24 cellular contexts compared by ENCODE assay signal in the genomic region with DNA sequence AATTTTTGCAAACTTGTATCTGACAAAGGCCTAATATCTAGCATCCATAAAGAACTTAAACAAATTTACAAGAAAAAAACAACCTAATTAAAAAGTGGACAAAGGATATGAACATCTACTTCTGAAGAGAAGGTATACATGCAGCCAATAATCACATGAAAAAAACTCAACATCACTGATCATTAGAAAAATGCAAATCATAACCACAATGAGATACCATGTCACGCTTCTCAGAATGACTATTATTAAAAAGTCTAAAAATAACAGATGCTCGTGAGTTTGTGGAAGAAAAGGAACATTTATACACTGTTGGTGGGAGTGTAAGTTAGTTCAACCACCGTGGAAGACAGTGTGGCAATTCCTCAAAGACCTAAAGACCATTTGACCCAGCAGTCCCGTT. TPM values are rescaled to one million over a fixed set of nuclear protein-coding genes. Genes with fewer than 3 reads are reported as not detected.
DNase-seq lines count a peak whose midpoint lies in the region; ATAC-seq and TF ChIP-seq lines count a peak whose summit lies in the region.
"Had no signal": no experiment of that assay in that cellular context is flagged by ENCODE, and none has a peak within 500 bp of the region (broad histone marks: within the 10 kb centered on the region; RNA-seq: fewer than 3 reads in every experiment).

No MANE protein-coding gene starts in this region.

- no peaks in the 10 kb centered on the region for H3K23me2 ChIP-seq in H9 (ENCODE audit: insufficient read length, low read depth, low read length, poor library complexity, severe bottlenecking)

- H3K27ac Mint-ChIP-seq in H9, result no peak overlapping the region
- H3K27ac Mint-ChIP-seq: GM23338; T-cell; T-helper 2 cell treated with Interferon-gamma antibody and Interleukin-4, amounts not matched to agents 5 μg/mL and 100 μg/mL, for 36 hours had no signal

- H3K27me3 ChIP-seq in H9 (ENCODE audit: insufficient read depth, low read length), result no peaks in the 10 kb centered on the region
- no peaks in the 10 kb centered on the region for H3K27me3 ChIP-seq in mesendoderm (ENCODE audit: insufficient read depth, low read length, poor library complexity)
- H3K27me3 ChIP-seq: SJCRH30 had no signal

- H2AFZ ChIP-seq in H9 (ENCODE audit: low read length), result no peak overlapping the region
- H2AFZ ChIP-seq: GM23338 had no signal

- H3K4me1 Mint-ChIP-seq in H9, result no peaks in the 10 kb centered on the region
- H3K4me1 Mint-ChIP-seq: GM23338 had no signal

- DNase-seq in H9, result no peak
- DNase-seq in mesendoderm, result no peak
- DNase-seq in amygdala (lab: John Stamatoyannopoulos, UW), result no peak
- DNase-seq: CD8-positive, alpha-beta memory T cell; HCEC 1CT; IMR-90; NCI-H1105 treated with DMSO at 0.1 percent for 48 hours; NCI-H2029 treated with DMSO at 0.1 percent for 48 hours; NCI-H2171; NCI-H345; NCI-H524; NCI-H82; OCI-M1; SJCRH30; T-cell had no signal

- H2BK5ac ChIP-seq in H9 (ENCODE audit: insufficient read length, low read length) (no peak overlapping the region), mesendoderm (ENCODE audit: low read length) (no peak overlapping the region)

- H4K91ac ChIP-seq in H9 (ENCODE audit: insufficient read length, low read depth, low read length), result no peak overlapping the region

- H3K18ac ChIP-seq in H9 (ENCODE audit: insufficient read length, low read depth, low read length) (no peak overlapping the region), mesendoderm (ENCODE audit: low read length) (no peak overlapping the region)

- no peak overlapping the region for H2BK15ac ChIP-seq in H9 (ENCODE audit: low read depth, low read length)
- no peak overlapping the region for H2BK15ac ChIP-seq in mesendoderm (replicated peaks; ENCODE audit: low read depth)

- H2BK12ac ChIP-seq in H9 (ENCODE audit: insufficient read length, low read depth, low read length), result no peak overlapping the region

- H3K9me3 ChIP-seq in H9 (ENCODE audit: control insufficient read depth, low read depth, low read length), result no peaks in the 10 kb centered on the region
- H3K9me3 ChIP-seq: SJCRH30 had no signal

- no peak overlapping the region for H3K56ac ChIP-seq in H9 (ENCODE audit: insufficient read length, low read depth, low read length)
- no peak overlapping the region for H3K56ac ChIP-seq in mesendoderm (ENCODE audit: low read length)

- WGBS in H9 (ENCODE audit: extremely low coverage, insufficient read length, low lambda C conversion rate), result no CpG with 5 or more reads among the region's 4 CpGs
- WGBS in mesendoderm (ENCODE audit: extremely low coverage, insufficient coverage, low lambda C conversion rate), result no CpG with 5 or more reads among the region's 4 CpGs

- H3K9ac ChIP-seq in H9 (ENCODE audit: extremely low read depth, insufficient read length, low read length) (no peak overlapping the region), mesendoderm (ENCODE audit: low read length) (no peak overlapping the region)
- H3K9ac ChIP-seq: KMS-11 had no signal

- no peaks in the 10 kb centered on the region for H3K36me3 ChIP-seq in mesendoderm (ENCODE audit: control insufficient read depth, insufficient read depth, low read length)
- H3K36me3 ChIP-seq: SJCRH30 had no signal

- H2AK5ac ChIP-seq in H9 (ENCODE audit: insufficient read length, low read length), result no peak overlapping the region
- no peak overlapping the region for H2AK5ac ChIP-seq in mesendoderm (ENCODE audit: low read length)

- no peaks in the 10 kb centered on the region for H3K79me1 ChIP-seq in H9 (ENCODE audit: insufficient read depth, low read depth, low read length, poor library complexity, severe bottlenecking)
- H3K79me1 ChIP-seq in mesendoderm (ENCODE audit: low read length), result no peaks in the 10 kb centered on the region

- no peak overlapping the region for H4K5ac ChIP-seq in H9 (ENCODE audit: insufficient read length, low read depth, low read length)
- H4K5ac ChIP-seq in mesendoderm (ENCODE audit: low read length), result no peak overlapping the region

- H2BK120ac ChIP-seq in H9 (ENCODE audit: low read depth, low read length, poor library complexity, severe bottlenecking), result no peak overlapping the region
- H2BK120ac ChIP-seq in mesendoderm (ENCODE audit: low read depth, low read length), result no peak overlapping the region

- H3K4me1 ChIP-seq in H9 (ENCODE audit: insufficient read depth, low read length) (no peaks in the 10 kb centered on the region), mesendoderm (ENCODE audit: control insufficient read depth, low read depth, low read length) (no peaks in the 10 kb centered on the region)
- H3K4me1 ChIP-seq: SJCRH30 had no signal

- H3K27ac ChIP-seq in H9 (ENCODE audit: insufficient read length, low read depth, low read length) (no peak overlapping the region), mesendoderm (ENCODE audit: low read depth, low read length) (no peak overlapping the region)
- H3K27ac ChIP-seq: C4-2B, KMS-11, SJCRH30 had no signal

- peak; percentile 75 for ATAC-seq in GM18511 (IDR thresholded peaks at IDR 0.05; ENCODE audit: unreplicated experiment)
- peak; percentile 82 for ATAC-seq in GM19351 (IDR thresholded peaks at IDR 0.05; ENCODE audit: unreplicated experiment)
- peak; percentile 79 for ATAC-seq in HG02884 (IDR thresholded peaks at IDR 0.05; ENCODE audit: unreplicated experiment)
- ATAC-seq in HG03378 (IDR thresholded peaks at IDR 0.05; ENCODE audit: unreplicated experiment), result peak; percentile 47
- no peak for ATAC-seq in GM21390 (IDR thresholded peaks at IDR 0.05; ENCODE audit: unreplicated experiment)
- ATAC-seq: GM23338, T-cell had no signal

- H3K23ac ChIP-seq in H9 (ENCODE audit: insufficient read length, low read depth, low read length) (no peak overlapping the region), mesendoderm (ENCODE audit: low read length) (no peak overlapping the region)

- no peaks in the 10 kb centered on the region for H4K20me1 ChIP-seq in H9 (ENCODE audit: control insufficient read depth, insufficient read depth, insufficient read length)

- no peak overlapping the region for H3K4me3 ChIP-seq in mesendoderm (ENCODE audit: low read length)
- H3K4me3 ChIP-seq: GM23338, SJCRH30 had no signal

- no peak overlapping the region for H4K8ac ChIP-seq in H9 (replicated peaks; ENCODE audit: insufficient read length, low read depth, low read length)
- H4K8ac ChIP-seq in mesendoderm (ENCODE audit: low read depth, low read length), result no peak overlapping the region

- no peak overlapping the region for H3K14ac ChIP-seq in H9 (ENCODE audit: insufficient read depth, low read length)

- no peak for TF ChIP-seq CTCF in H9 (conservative IDR thresholded peaks at IDR 0.05)

- H3K36me3 Mint-ChIP-seq in H9 (ENCODE audit: insufficient read depth in 1 of 3, low read depth in 3 of 3), result peaks cover 0 to 12% (median 11%) of the 10 kb centered on the region in 3 experiments; a peak in 5 of 7 replicates

- H3K4me2 ChIP-seq in H9 (ENCODE audit: insufficient read depth, insufficient read length, low read length) (no peak overlapping the region), mesendoderm (ENCODE audit: low read length) (no peak overlapping the region)
- H3K4me2 ChIP-seq: GM23338, KMS-11 had no signal

- no peaks in the 10 kb centered on the region for H3K9me3 Mint-ChIP-seq in H9
- H3K9me3 Mint-ChIP-seq: CD8-positive, alpha-beta memory T cell; GM23338; T-cell; T-helper 2 cell treated with Interferon-gamma antibody and Interleukin-4, amounts not matched to agents 5 μg/mL and 100 μg/mL, for 36 hours had no signal

- H3K4ac ChIP-seq in H9 (ENCODE audit: low read depth, low read length), result no peak overlapping the region
- H3K4ac ChIP-seq in mesendoderm (ENCODE audit: low read depth, low read length), result no peak overlapping the region

- H2BK20ac ChIP-seq in H9 (ENCODE audit: low read depth, low read length, poor library complexity, severe bottlenecking), result no peak overlapping the region

- no peaks in the 10 kb centered on the region for H3K27me3 Mint-ChIP-seq in H9 (ENCODE audit: low read depth)
- H3K27me3 Mint-ChIP-seq: CD8-positive, alpha-beta memory T cell; T-cell had no signal

- no peak overlapping the region for H3K4me3 Mint-ChIP-seq in H9
- H3K4me3 Mint-ChIP-seq: CD8-positive, alpha-beta memory T cell; GM23338; T-cell; T-helper 2 cell treated with Interferon-gamma antibody and Interleukin-4, amounts not matched to agents 5 μg/mL and 100 μg/mL, for 36 hours had no signal

- H3K79me2 ChIP-seq in H9 (ENCODE audit: insufficient read depth, low read length) (no peaks in the 10 kb centered on the region), mesendoderm (ENCODE audit: control insufficient read depth, insufficient read depth, low read length) (no peaks in the 10 kb centered on the region)

- no peak overlapping the region for H3T11ph ChIP-seq in H9 (ENCODE audit: low read length)

RNA-seq across cellular contexts. Expression of a gene that starts 24.0 kb away (rescaled TPM):
- 15.3 and 16.5 TPM in 2 replicates for total RNA-seq in H9 (2021)
- 7.4 TPM for polyA plus RNA-seq in mesendoderm (2013, experiment 1 of 2)
- polyA plus RNA-seq in mesendoderm (2013, experiment 2 of 2), result 6.9 TPM

RNA-seq across cellular contexts. Expression of a gene that starts 24.2 kb away (rescaled TPM):
- total RNA-seq in H9 (2021), result 8.9 and 9.0 TPM in 2 replicates
- 5.8 TPM for polyA plus RNA-seq in mesendoderm (2013, experiment 1 of 2)
- 6.3 TPM for polyA plus RNA-seq in mesendoderm (2013, experiment 2 of 2)
